In genomic region chr1:201191723-201192477, GRCh38 we compare ENCODE assay signal across 11 cellular contexts. TPM values are rescaled to one million over a fixed set of nuclear protein-coding genes. Genes with fewer than 3 reads are reported as not detected.
A peak's percentile ranks its signal among the peaks of the same experiment; 100 is the strongest.
DNase-seq lines count a peak whose midpoint lies in the region; ATAC-seq and TF ChIP-seq lines count a peak whose summit lies in the region.
"Had no signal": no experiment of that assay in that cellular context is flagged by ENCODE, and none has a peak within 500 bp of the region (broad histone marks: within the 10 kb centered on the region; RNA-seq: fewer than 3 reads in every experiment).

No MANE protein-coding gene starts in this region.

- no peaks in the 10 kb centered on the region for H3K79me2 ChIP-seq in PC-3 (ENCODE audit: low read length)

- peak; percentile 98 for ATAC-seq in PC-3
- ATAC-seq in CD8-positive, alpha-beta T cell, result no peak
- ATAC-seq: GM12878 had no signal

- in situ Hi-C loops in Caki2 (cut with HindIII; ENCODE audit: low pct_unique_long_range_greater_than_20kb, low sequenced_read_pairs), result no loop called here

- H3K9me3 ChIP-seq in PC-3 (ENCODE audit: low read length) (no peaks in the 10 kb centered on the region), spleen (no peaks in the 10 kb centered on the region)
- H3K9me3 ChIP-seq in CD8-positive, alpha-beta T cell (ENCODE audit: low read length), result no peaks in the 10 kb centered on the region
- H3K9me3 ChIP-seq: adrenal gland had no signal

- H3K27me3 ChIP-seq in PC-3 (ENCODE audit: low read length) (no peaks in the 10 kb centered on the region), spleen (replicated peaks in 1 of 7) (peaks cover 0 to 20% (median 5%) of the 10 kb centered on the region in 7 donors)
- H3K27me3 ChIP-seq in CD8-positive, alpha-beta T cell (ENCODE audit: insufficient read depth, low read length), result no peaks in the 10 kb centered on the region

- WGBS in spleen, 5 donors, result 72 to 81% (median 81%) methylated on average over 16 to 19 of the region's 19 CpGs

- H3K27ac ChIP-seq in PC-3 (ENCODE audit: low read length), result peak overlapping the region; percentile 1; the same call in 1 of the 2 replicates
- no peak overlapping the region for H3K27ac ChIP-seq in spleen
- H3K27ac ChIP-seq in CD8-positive, alpha-beta T cell (ENCODE audit: low read depth, low read length), result no peak overlapping the region
- H3K27ac ChIP-seq: adrenal gland had no signal

- H3F3A ChIP-seq in PC-3 (ENCODE audit: low read length, unreplicated experiment), result no peaks in the 10 kb centered on the region

- DNase-seq in Caki2 (ENCODE audit: low read depth), result peak; percentile 97
- peak; percentile 99 for DNase-seq in PC-3
- peak; percentile 93 for DNase-seq in choroid plexus epithelial cell (ENCODE audit: low read depth)
- DNase-seq in spleen, result peak; percentile 38
- no peak for DNase-seq in NCI-H2081 (lab: John Stamatoyannopoulos, UW)
- DNase-seq in activated gamma-delta T cell treated with Interleukin-2 at 50 U/mL for 16 hours, result no peak
- DNase-seq in CD8-positive, alpha-beta T cell, result no peak
- DNase-seq in HEK293T (ENCODE audit: extremely low spot score), result no peak
- DNase-seq: NCI-H82 had no signal

- no peaks in the 10 kb centered on the region for H3K4me1 Mint-ChIP-seq in CD8-positive, alpha-beta T cell (ENCODE audit: low read depth)

- POLR2A ChIA-PET in PC-3 (lab: Charles Lee; ENCODE audit: unreplicated experiment), result interaction anchor here (0.6 to 0.9 kb wide), 2 partner anchors 37 to 177 kb away, joined by 5 to 14 read pairs; partner anchors contain the start of gene TMEM9
- POLR2A ChIA-PET in CD8-positive, alpha-beta T cell (lab: Charles Lee), result no interaction called here
- POLR2A ChIA-PET in HEK293T (lab: Yijun Ruan, JAX), result no interaction called here

- no peaks in the 10 kb centered on the region for H3K36me3 ChIP-seq in PC-3 (ENCODE audit: low read depth, low read length)
- no peaks in the 10 kb centered on the region for H3K36me3 ChIP-seq in spleen
- no peaks in the 10 kb centered on the region for H3K36me3 ChIP-seq in CD8-positive, alpha-beta T cell (ENCODE audit: insufficient read depth, low read length)
- H3K36me3 ChIP-seq: adrenal gland had no signal

- H3K9me2 ChIP-seq in PC-3 (replicated peaks; ENCODE audit: low read length), result no peaks in the 10 kb centered on the region

- intact Hi-C loops in PC-3 (cut with micrococcal nuclease) (no loop called here), spleen (cut with DNase I; ENCODE audit: low total_unique reads) (no loop called here)
- intact Hi-C loops in CD8-positive, alpha-beta T cell (cut with DNase I, micrococcal nuclease), result loop anchor here in 1 of 2 experiments (2.0 kb wide), 1 partner anchor 27 kb away; no protein-coding TSS in a partner anchor

- TF ChIP-seq CTCF in PC-3 (conservative IDR thresholded peaks at IDR 0.05; ENCODE audit: low read depth, low read length), result no peak
- TF ChIP-seq CTCF in choroid plexus epithelial cell (conservative IDR thresholded peaks at IDR 0.05; ENCODE audit: low read depth, low read length), result no peak
- no peak for TF ChIP-seq CTCF in spleen (IDR thresholded peaks at IDR 0.05 in 8 of 11, conservative IDR thresholded peaks at IDR 0.05 in 3 of 11)
- no peak for TF ChIP-seq CTCF in CD8-positive, alpha-beta T cell (IDR thresholded peaks at IDR 0.05)

- H3K4me3 Mint-ChIP-seq in CD8-positive, alpha-beta T cell, result no peak overlapping the region

- H3K4me2 ChIP-seq in PC-3 (ENCODE audit: low read length), result peak overlapping the region; percentile 5; the same call in 1 of the 2 replicates

- H3K9ac ChIP-seq in PC-3 (ENCODE audit: low read length), result no peak overlapping the region

- peaks cover 20% of the 10 kb centered on the region for H3K27me3 Mint-ChIP-seq in CD8-positive, alpha-beta T cell (ENCODE audit: low read depth)

- TF ChIP-seq POLR2A in spleen (IDR thresholded peaks at IDR 0.05), result no peak

- H3K4me3 ChIP-seq in PC-3 (ENCODE audit: low read length) (no peak overlapping the region), choroid plexus epithelial cell (ENCODE audit: low read depth, low read length) (no peak overlapping the region), spleen (no peak overlapping the region)
- no peak overlapping the region for H3K4me3 ChIP-seq in CD8-positive, alpha-beta T cell (ENCODE audit: low read depth, low read length)
- H3K4me3 ChIP-seq: adrenal gland, GM12878 had no signal

- no peaks in the 10 kb centered on the region for H3K9me3 Mint-ChIP-seq in CD8-positive, alpha-beta T cell

- CTCF ChIA-PET in PC-3 (lab: Charles Lee) (interaction anchor here (0.6 to 0.7 kb wide), 4 partner anchors 21 to 1516 kb away, joined by 3 to 5 read pairs (median 3); no protein-coding TSS in a partner anchor), HEK293T (lab: Yijun Ruan, JAX) (no interaction called here)
- CTCF ChIA-PET in CD8-positive, alpha-beta T cell (lab: Charles Lee), result no interaction called here

- H3K27ac Mint-ChIP-seq in CD8-positive, alpha-beta T cell, result no peak overlapping the region

- H2AFZ ChIP-seq in PC-3 (ENCODE audit: low read length), result no peak overlapping the region

- H3K4me1 ChIP-seq in PC-3 (ENCODE audit: insufficient read depth, low read length) (peaks cover 17% of the 10 kb centered on the region), spleen (no peaks in the 10 kb centered on the region)
- no peaks in the 10 kb centered on the region for H3K4me1 ChIP-seq in CD8-positive, alpha-beta T cell (ENCODE audit: insufficient read depth, low read length)
- H3K4me1 ChIP-seq: adrenal gland had no signal

- H3K36me3 Mint-ChIP-seq in CD8-positive, alpha-beta T cell, result no peaks in the 10 kb centered on the region

- BruUV-seq in PC-3 (replicated peaks; lab: Mats Ljungman, UMichigan), result no TSS peak

- no peaks in the 10 kb centered on the region for H4K20me1 ChIP-seq in PC-3 (ENCODE audit: low read length)

TF ChIP-seq in HEK293T, 16 proteins besides CTCF, POLR2A, EP300 and RAD21:
- TF ChIP-seq L3MBTL2 (conservative IDR thresholded peaks at IDR 0.05) (no peak), TARDBP (IDR thresholded peaks at IDR 0.05) (no peak), HDGF (IDR thresholded peaks at IDR 0.05; ENCODE audit: borderline replicate concordance) (no peak), SUZ12 (IDR thresholded peaks at IDR 0.05) (no peak), CTBP1 (IDR thresholded peaks at IDR 0.05; ENCODE audit: borderline replicate concordance) (no peak), FOXK2 (IDR thresholded peaks at IDR 0.05) (no peak), ZNF384 (IDR thresholded peaks at IDR 0.05) (no peak), FOXA1 (IDR thresholded peaks at IDR 0.05) (no peak), FOXM1 (IDR thresholded peaks at IDR 0.05; ENCODE audit: borderline replicate concordance) (no peak), LEF1 (IDR thresholded peaks at IDR 0.05; ENCODE audit: borderline replicate concordance) (no peak), SP1 (IDR thresholded peaks at IDR 0.05) (no peak), BHLHE40 (IDR thresholded peaks at IDR 0.05; ENCODE audit: borderline replicate concordance) (no peak), ELF4 (IDR thresholded peaks at IDR 0.05) (no peak), PKNOX1 (IDR thresholded peaks at IDR 0.05) (no peak), NFRKB (IDR thresholded peaks at IDR 0.05) (no peak), ARNT (IDR thresholded peaks at IDR 0.05) (no peak)

RNA-seq across cellular contexts. Expression of gene IGFN1, which starts 1.3 kb away (rescaled TPM):
- 65.4 and 75.0 TPM in 2 replicates for total RNA-seq in Caki2 (2014; rRNA removed; shearing (Covaris generic); ENCODE audit: low replicate concordance)
- total RNA-seq in PC-3 (2014; rRNA removed), result 0.04 and 0.63 TPM in 2 replicates
- not detected for total RNA-seq in spleen
- under 1 TPM; 0.02 to 0.03 (median 0.02) TPM for polyA plus RNA-seq in spleen
- total RNA-seq in CD8-positive, alpha-beta T cell, result not detected
- total RNA-seq: GM12878 had no signal
- polyA plus RNA-seq: GM12878 had no signal

RNA-seq across cellular contexts. Expression of gene TMEM9, which starts 37.6 kb away (rescaled TPM):
- total RNA-seq in Caki2 (2014; rRNA removed; shearing (Covaris generic); ENCODE audit: low replicate concordance), result 388 and 475 TPM in 2 replicates
- total RNA-seq in PC-3 (2014; rRNA removed) (428 and 435 TPM in 2 replicates), spleen (10 to 100 TPM; 21.5 to 50.3 (median 33.9) TPM)
- polyA plus RNA-seq in spleen, result 10 to 100 TPM; 28.2 to 39.8 (median 35.6) TPM
- total RNA-seq in CD8-positive, alpha-beta T cell, result 10 to 100 TPM; 14.3 to 14.4 TPM

Comparison
In these comparisons a context has a peak if more than half of its experiments do, and no peak if none do; other contexts are left out.
1. DNase-seq: peak in Caki2 (single experiment), PC-3 (single experiment), choroid plexus epithelial cell (single experiment) and spleen (single experiment); none in NCI-H2081 (0 of 2), activated gamma-delta T cell treated with Interleukin-2 at 50 U/mL for 16 hours (single experiment), CD8-positive, alpha-beta T cell (0 of 7) and HEK293T (single experiment).
2. RNA of gene IGFN1, which starts 1.3 kb away (total RNA-seq): 65.4 to 75.0 TPM in Caki2; 0.04 to 0.63 TPM in PC-3, not detected in spleen and not detected in CD8-positive, alpha-beta T cell; every median in the first group is over 10 times any median in the second.